Comparison of ENCODE assay signal across 16 cellular contexts in the genomic region with DNA sequence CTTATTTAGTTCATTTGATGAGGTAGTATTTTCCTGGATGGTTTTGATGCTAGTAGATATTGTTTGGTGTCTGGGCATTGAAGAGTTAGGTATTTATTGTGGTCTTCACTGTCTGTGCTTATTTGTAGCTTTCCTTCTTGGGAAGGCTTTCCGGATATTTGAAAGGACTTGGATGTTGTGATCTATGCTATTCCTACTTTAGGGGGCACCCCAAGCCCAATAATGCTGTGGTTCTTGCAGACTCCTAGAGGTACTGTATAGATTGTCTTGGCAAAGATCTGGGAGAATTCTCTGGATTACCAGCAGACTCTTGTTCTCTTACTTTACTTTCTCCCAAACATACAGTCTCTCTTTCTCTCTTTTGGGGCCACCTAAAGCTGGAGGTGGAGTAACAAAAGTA.
DNase-seq lines count a peak whose midpoint lies in the region; ATAC-seq and TF ChIP-seq lines count a peak whose summit lies in the region.
"Had no signal": no experiment of that assay in that cellular context is flagged by ENCODE, and none has a peak within 500 bp of the region (broad histone marks: within the 10 kb centered on the region; RNA-seq: fewer than 3 reads in every experiment).

No MANE protein-coding gene starts in this region.

- H3K36me3 ChIP-seq in GM23338 (ENCODE audit: insufficient read depth) (no peaks in the 10 kb centered on the region), RWPE2 (ENCODE audit: low read depth) (no peaks in the 10 kb centered on the region), esophagus muscularis mucosa (no peaks in the 10 kb centered on the region)
- H3K36me3 ChIP-seq: BLaER1 had no signal

- H3K9me3 ChIP-seq in RWPE2 (ENCODE audit: severe bottlenecking) (no peaks in the 10 kb centered on the region), esophagus muscularis mucosa (peaks cover 0 to 16% (median 8%) of the 10 kb centered on the region in 4 donors)
- H3K9me3 ChIP-seq: BLaER1 had no signal

- no peak overlapping the region for H3K4me3 ChIP-seq in GM23338
- H3K4me3 ChIP-seq in RWPE2 (ENCODE audit: severe bottlenecking), result no peak overlapping the region
- H3K4me3 ChIP-seq in esophagus muscularis mucosa, result no peak overlapping the region
- H3K4me3 ChIP-seq: BLaER1, GM23248 had no signal

- H3K27ac ChIP-seq in GM23338 (ENCODE audit: low read depth) (no peak overlapping the region), RWPE2 (ENCODE audit: poor library complexity, severe bottlenecking) (no peak overlapping the region), esophagus muscularis mucosa (replicated peaks in 1 of 4) (no peak overlapping the region)
- H3K27ac ChIP-seq: BLaER1, GM23248 had no signal

- H3K9me3 Mint-ChIP-seq in GM23338, result no peaks in the 10 kb centered on the region; the same call in 2 of the 3 replicates

- 93% methylated on average over 1 of the region's 1 CpG for WGBS in esophagus muscularis mucosa

- intact Hi-C loops in esophagus muscularis mucosa (cut with DNase I), result no loop called here

- TF ChIP-seq EP300 in esophagus muscularis mucosa (IDR thresholded peaks at IDR 0.05), result no peak

- DNase-seq in EL (peak; percentile 4), GM23338 (ENCODE audit: low spot score) (peak; percentile 54), RWPE2 (ENCODE audit: low spot score) (no peak), fibroblast of peridontal ligament (ENCODE audit: extremely low read depth) (peak; percentile 20), esophagus muscularis mucosa (ENCODE audit: extremely low spot score) (no peak), KG1 (lab: John Stamatoyannopoulos, UW) (no peak), GM10248 (ENCODE audit: extremely low spot score) (no peak)
- DNase-seq: GM23248, NCI-H1436, NCI-H2029, NCI-H2171 treated with DMSO at 0.1 percent for 48 hours, NCI-H82 had no signal

- no peaks in the 10 kb centered on the region for H4K20me1 ChIP-seq in GM23338 (replicated peaks; ENCODE audit: insufficient read depth)
- H4K20me1 ChIP-seq: BLaER1 had no signal

- CTCF ChIA-PET in GM10248 (lab: Yijun Ruan, JAX), result interaction anchor here (1.0 to 1.4 kb wide), 3 partner anchors 13 to 683 kb away, joined by 3 read pairs; no protein-coding TSS in a partner anchor

- no peaks in the 10 kb centered on the region for H3K4me1 ChIP-seq in GM23338 (ENCODE audit: insufficient read depth)
- H3K4me1 ChIP-seq in RWPE2 (ENCODE audit: insufficient read depth, poor library complexity, severe bottlenecking), result no peaks in the 10 kb centered on the region
- no peaks in the 10 kb centered on the region for H3K4me1 ChIP-seq in esophagus muscularis mucosa
- H3K4me1 ChIP-seq: BLaER1 had no signal

- ATAC-seq in GM23338, result peak; percentile 77
- ATAC-seq in RWPE2 (ENCODE audit: low read depth), result 0 out of 3 replicates have a peak, but pooled peaks have one; percentile 14
- ATAC-seq in HG02763 (IDR thresholded peaks at IDR 0.05; ENCODE audit: unreplicated experiment), result no peak
- ATAC-seq: Right ventricle myocardium inferior had no signal

- no peaks in the 10 kb centered on the region for H3K9me2 ChIP-seq in GM23338 (ENCODE audit: insufficient read depth)

- H2AFZ ChIP-seq in GM23338, result no peak overlapping the region
- H2AFZ ChIP-seq: GM23248 had no signal

- POLR2A ChIA-PET in GM10248 (lab: Yijun Ruan, JAX), result no interaction called here

- H3K36me3 Mint-ChIP-seq in GM23338 (ENCODE audit: low read depth), result no peaks in the 10 kb centered on the region

- TF ChIP-seq CTCF in GM23338 (conservative IDR thresholded peaks at IDR 0.05; ENCODE audit: low read depth in 2 of 2) (peak; percentile 50 to 76), RWPE2 (IDR thresholded peaks at IDR 0.05; ENCODE audit: poor library complexity, severe bottlenecking) (no peak), esophagus muscularis mucosa (IDR thresholded peaks at IDR 0.05) (no peak), GM10248 (IDR thresholded peaks at IDR 0.05; ENCODE audit: control extremely low read depth, extremely low read depth, low read depth, missing control alignments) (no peak)

- no peaks in the 10 kb centered on the region for H3F3A ChIP-seq in GM23338 (replicated peaks; ENCODE audit: low read depth)

- no peak overlapping the region for H3K27ac Mint-ChIP-seq in GM23338
- H3K27ac Mint-ChIP-seq: IgD-negative memory B cell had no signal

- no peak overlapping the region for H3K4me2 ChIP-seq in GM23338
- H3K4me2 ChIP-seq: BLaER1 had no signal

- TF ChIP-seq POLR2A in esophagus muscularis mucosa (IDR thresholded peaks at IDR 0.05; ENCODE audit: low read depth), result no peak

- H3K79me2 ChIP-seq in GM23338 (replicated peaks; ENCODE audit: insufficient read depth), result no peaks in the 10 kb centered on the region

- H3K27me3 ChIP-seq in GM23338 (ENCODE audit: insufficient read depth), result no peaks in the 10 kb centered on the region
- H3K27me3 ChIP-seq in RWPE2 (ENCODE audit: insufficient read depth, poor library complexity, severe bottlenecking), result peaks cover 5% of the 10 kb centered on the region
- H3K27me3 ChIP-seq in esophagus muscularis mucosa, result no peaks in the 10 kb centered on the region
- H3K27me3 ChIP-seq: BLaER1 had no signal

- H3K4me3 Mint-ChIP-seq in GM23338, result no peak overlapping the region
- H3K4me3 Mint-ChIP-seq: IgD-negative memory B cell had no signal

- H3K4me1 Mint-ChIP-seq in GM23338, result no peaks in the 10 kb centered on the region

- no peaks in the 10 kb centered on the region for H3K27me3 Mint-ChIP-seq in GM23338 (ENCODE audit: insufficient read depth, low read depth, poor library complexity)
- H3K27me3 Mint-ChIP-seq: IgD-negative memory B cell had no signal

TF ChIP-seq in GM23338, 12 proteins besides CTCF, POLR2A, EP300 and RAD21 (continues in another document):
- TF ChIP-seq JUNB (IDR thresholded peaks at IDR 0.05; ENCODE audit: unreplicated experiment) (no peak), EZH2 (IDR thresholded peaks at IDR 0.05; ENCODE audit: low read depth, unreplicated experiment) (no peak), ZNF114 (CRISPR knock-in tag; IDR thresholded peaks at IDR 0.05) (no peak), STAT1 (IDR thresholded peaks at IDR 0.05; ENCODE audit: unreplicated experiment) (no peak), CREB1 (CRISPR knock-in tag; IDR thresholded peaks at IDR 0.05; ENCODE audit: low read depth) (no peak), NANOG (IDR thresholded peaks at IDR 0.05; ENCODE audit: borderline replicate concordance) (no peak)
- TF ChIP-seq, protein P1, sequence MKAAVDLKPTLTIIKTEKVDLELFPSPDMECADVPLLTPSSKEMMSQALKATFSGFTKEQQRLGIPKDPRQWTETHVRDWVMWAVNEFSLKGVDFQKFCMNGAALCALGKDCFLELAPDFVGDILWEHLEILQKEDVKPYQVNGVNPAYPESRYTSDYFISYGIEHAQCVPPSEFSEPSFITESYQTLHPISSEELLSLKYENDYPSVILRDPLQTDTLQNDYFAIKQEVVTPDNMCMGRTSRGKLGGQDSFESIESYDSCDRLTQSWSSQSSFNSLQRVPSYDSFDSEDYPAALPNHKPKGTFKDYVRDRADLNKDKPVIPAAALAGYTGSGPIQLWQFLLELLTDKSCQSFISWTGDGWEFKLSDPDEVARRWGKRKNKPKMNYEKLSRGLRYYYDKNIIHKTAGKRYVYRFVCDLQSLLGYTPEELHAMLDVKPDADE (IDR thresholded peaks at IDR 0.05), result no peak

Comparison
In these comparisons a context has a peak if more than half of its experiments do, and no peak if none do; other contexts are left out.
1. DNase-seq: peak in EL (single experiment), GM23338 (single experiment) and fibroblast of peridontal ligament (single experiment); none in RWPE2 (single experiment), esophagus muscularis mucosa (single experiment), KG1 (single experiment) and GM10248 (single experiment).
2. CTCF ChIP-seq: peak in GM23338 (2 of 2); none in RWPE2 (single experiment), esophagus muscularis mucosa (0 of 3) and GM10248 (single experiment).